In genomic region chr2:73112026-73112912, GRCh38 we compare ENCODE assay signal across 8 cellular contexts. TPM values are rescaled to one million over a fixed set of nuclear protein-coding genes. Genes with fewer than 3 reads are reported as not detected.
DNase-seq lines count a peak whose midpoint lies in the region; ATAC-seq and TF ChIP-seq lines count a peak whose summit lies in the region.

No MANE protein-coding gene starts in this region.

- peak overlapping the region; percentile 95 for H3K4me3 Mint-ChIP-seq in Calu3 (ENCODE audit: low read depth, unreplicated experiment)

- ATAC-seq in GM21390 (IDR thresholded peaks at IDR 0.05; ENCODE audit: unreplicated experiment) (peak; percentile 23), foreskin keratinocyte (peak; percentile 9)

- H3K27ac ChIP-seq in foreskin keratinocyte (peak overlapping the region; percentile 54), neutrophil (no peak overlapping the region)

- H3K4me3 ChIP-seq in Jurkat, Clone E6-1 (ENCODE audit: low read length) = peak overlapping the region; percentile 54
- peak overlapping the region; percentile 61 to 83 for H3K4me3 ChIP-seq in neutrophil (ENCODE audit: low read depth in 1 of 2, low read length in 1 of 2)

- H3K27me3 ChIP-seq in foreskin keratinocyte (no peaks in the 10 kb centered on the region), neutrophil (peaks cover 100% of the 10 kb centered on the region)

- H3K9me3 ChIP-seq in neutrophil = no peaks in the 10 kb centered on the region

- peaks cover 31% of the 10 kb centered on the region for H3K4me1 Mint-ChIP-seq in Calu3 (ENCODE audit: low read depth, unreplicated experiment)

- no peaks in the 10 kb centered on the region for H3K27me3 Mint-ChIP-seq in Calu3 (ENCODE audit: unreplicated experiment)

- TF ChIP-seq CTCF in Calu3 (IDR thresholded peaks at IDR 0.05; ENCODE audit: unreplicated experiment) (no peak), foreskin keratinocyte (conservative IDR thresholded peaks at IDR 0.05) (peak; percentile 1), neutrophil (IDR thresholded peaks at IDR 0.05) (no peak)

- peak overlapping the region; percentile 80 for H3K27ac Mint-ChIP-seq in Calu3 (ENCODE audit: unreplicated experiment)

- H3K9me3 Mint-ChIP-seq in Calu3 (ENCODE audit: low read depth, unreplicated experiment) = no peaks in the 10 kb centered on the region

- intact Hi-C loops in Calu3 (cut with micrococcal nuclease; ENCODE audit: unreplicated experiment) = no loop called here

- CTCF ChIA-PET in Calu3 (lab: Charles Lee) = interaction anchor here (1.1 to 1.6 kb wide), 3 partner anchors 13 to 28 kb away, joined by 4 to 5 read pairs (median 4); no protein-coding TSS in a partner anchor

- peak; percentile 43 for DNase-seq in Calu3
- DNase-seq in Jurkat, Clone E6-1 (ENCODE audit: low read depth, low spot score) = no peak
- peak; percentile 43 to 60 for DNase-seq in activated T-cell treated with anti-CD3 and anti-CD28 coated beads, Interleukin-2, amount 50 U/mL, for 48 hours
- peak; percentile 27 to 38 for DNase-seq in foreskin keratinocyte
- DNase-seq in cerebellum (ENCODE audit: low spot score) = no peak
- DNase-seq in amniotic stem cell (lab: John Stamatoyannopoulos, UW) = no peak

- no TSS peak for BruUV-seq in Calu3 (replicated peaks; lab: Mats Ljungman, UMichigan)

- peaks cover 6% of the 10 kb centered on the region for H3K4me1 ChIP-seq in foreskin keratinocyte
- peaks cover 16 to 21% of the 10 kb centered on the region in 2 experiments for H3K4me1 ChIP-seq in neutrophil (ENCODE audit: control insufficient read depth in 1 of 2, insufficient read depth in 1 of 2, low read depth in 1 of 2, low read length in 1 of 2)

- no peaks in the 10 kb centered on the region for H3K36me3 ChIP-seq in neutrophil

- H3K36me3 Mint-ChIP-seq in Calu3 (ENCODE audit: insufficient read depth, unreplicated experiment) = peaks cover 24% of the 10 kb centered on the region

RNA-seq across cellular contexts. Expression of gene RAB11FIP5, which starts 0.5 kb away (rescaled TPM):
- 20.2 and 27.1 TPM in 2 replicates for total RNA-seq in Calu3 (2022)
- polyA plus RNA-seq in Jurkat, Clone E6-1 (2012; ENCODE audit: insufficient read depth, insufficient read length) = 6.2 TPM
- total RNA-seq in foreskin keratinocyte = 32.5 and 39.2 TPM in 2 replicates
- 27.5 and 31.2 TPM in 2 replicates for polyA plus RNA-seq in foreskin keratinocyte
- 6.9 TPM for total RNA-seq in cerebellum

RNA-seq across cellular contexts. Expression of gene SFXN5, which starts 40.8 kb away (rescaled TPM):
- total RNA-seq in Calu3 (2022) (11.3 and 16.4 TPM in 2 replicates), foreskin keratinocyte (7.3 and 9.7 TPM in 2 replicates), cerebellum (23.7 TPM)
- 13.8 TPM for polyA plus RNA-seq in Jurkat, Clone E6-1 (2012; ENCODE audit: insufficient read depth, insufficient read length)
- polyA plus RNA-seq in foreskin keratinocyte = 4.5 and 6.6 TPM in 2 replicates

Comparison
In these comparisons a context has a peak if more than half of its experiments do, and no peak if none do; other contexts are left out.
1. DNase-seq: peak in Calu3 (single experiment), activated T-cell treated with anti-CD3 and anti-CD28 coated beads, Interleukin-2, amount 50 U/mL, for 48 hours (2 of 2) and foreskin keratinocyte (2 of 2); none in Jurkat, Clone E6-1 (single experiment), cerebellum (single experiment) and amniotic stem cell (single experiment).